In the genomic region with DNA sequence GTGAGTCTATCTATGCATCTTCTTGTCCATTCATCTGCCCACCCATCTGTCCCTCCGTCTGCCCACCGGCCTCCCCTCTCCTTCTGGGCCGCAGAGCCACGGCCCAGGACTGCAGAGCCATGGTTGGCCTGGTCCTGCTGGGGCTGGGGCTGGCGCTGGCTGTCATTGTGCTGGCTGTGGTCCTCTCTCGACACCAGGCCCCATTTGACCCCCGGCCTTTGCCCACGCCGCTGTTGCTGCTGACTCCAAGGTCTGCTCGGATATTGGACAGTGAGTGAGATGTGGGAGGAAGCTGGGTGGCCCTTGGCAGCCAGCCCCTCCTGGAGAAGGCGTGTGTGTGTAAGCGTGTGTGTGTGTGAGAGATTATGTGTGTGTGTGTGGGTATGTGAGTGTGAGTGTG, we compare ENCODE assay signal across 9 cellular contexts. TPM values are rescaled to one million over a fixed set of nuclear protein-coding genes. Genes with fewer than 3 reads are reported as not detected.
"Had no signal": no experiment of that assay in that cellular context is flagged by ENCODE, and none has a peak within 500 bp of the region (broad histone marks: within the 10 kb centered on the region; RNA-seq: fewer than 3 reads in every experiment).

No MANE protein-coding gene starts in this region.

RNA-seq across cellular contexts. Expression of gene GGTLC2, which starts 7.7 kb away (rescaled TPM):
- total RNA-seq: activated CD4-positive, alpha-beta memory T cell treated with anti-CD3 and anti-CD28 coated beads, Interleukin-2, amount 10 ng/mL, durations not matched to agents 7 days and 5 days; activated T-cell treated with anti-CD3 and anti-CD28 coated beads, Interleukin-2, amount 50 U/mL, for 72 hours; activated T-helper 2 cell treated with anti-CD3 and anti-CD28 coated beads, Interferon-gamma antibody, Interleukin-2, Interleukin-4, amounts not matched to agents 10 μg/mL and 5 μg/mL and 100 μg/mL, durations not matched to agents 14 hours and 24 hours and 36 hours; ascending aorta; body of pancreas; MCF 10A; OCI-LY7; RPMI7951; T-cell had no signal
